ENCODE assay signal across 23 cellular contexts in the genomic region with DNA sequence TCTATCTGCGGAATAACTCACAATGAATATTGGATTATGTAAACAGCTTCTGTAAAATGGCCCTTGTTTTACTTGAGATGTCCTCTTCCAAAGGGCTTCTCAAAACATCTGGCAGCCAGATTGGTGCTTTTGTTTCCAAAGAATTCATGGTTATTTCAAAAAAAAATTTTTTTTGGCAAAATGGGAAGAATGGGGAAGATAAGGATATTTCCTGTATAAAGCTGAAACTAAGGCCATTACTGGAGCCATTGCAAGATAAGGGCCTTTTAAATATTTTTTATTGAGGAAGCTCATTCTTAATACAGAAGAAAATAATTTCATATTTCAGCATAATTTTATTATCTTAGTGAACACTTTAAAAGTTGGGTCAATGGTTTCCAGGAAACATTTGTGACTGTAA.
"Had no signal": no experiment of that assay in that cellular context is flagged by ENCODE, and none has a peak within 500 bp of the region (broad histone marks: within the 10 kb centered on the region; RNA-seq: fewer than 3 reads in every experiment).

No MANE protein-coding gene starts in this region.

- DNase-seq: activated B cell treated with CpG ODN at 0.5 μM for 24 hours; activated CD4-positive, alpha-beta T cell treated with anti-CD3 and anti-CD28 coated beads for 1 hour; activated CD4-positive, alpha-beta T cell treated with anti-CD3 and anti-CD28 coated beads, Interleukin-2, amount 10 ng/mL, durations not matched to agents 24 days and 14 days; activated CD4-positive, alpha-beta T cell treated with anti-CD3 and anti-CD28 coated beads, Interleukin-2, amount 50 U/mL, for 48 hours; activated CD8-positive, alpha-beta memory T cell treated with anti-CD3 and anti-CD28 coated beads, Interleukin-2, amount 10 ng/mL, durations not matched to agents 7 days and 5 days; activated effector memory CD4-positive, alpha-beta T cell treated with Interleukin-2 at 50 U/mL for 16 hours; activated naive CD4-positive, alpha-beta T cell treated with Interleukin-2 at 50 U/mL for 16 hours; activated naive CD8-positive, alpha-beta T cell treated with anti-CD3 and anti-CD28 coated beads, Interleukin-2, amount 50 U/mL, for 24 hours; activated T-cell treated with anti-CD3 and anti-CD28 coated beads, Interleukin-2, amount 50 U/mL, for 24 hours; amniotic stem cell; body of pancreas; MG63; NCI-H1105; NCI-H1436; NCI-H1694 treated with DMSO at 0.1 percent for 48 hours; NCI-H2029 treated with DMSO at 0.1 percent for 48 hours; NCI-H510A treated with DMSO at 0.1 percent for 48 hours; PC-9; SJCRH30; T-helper 17 cell; T1000 had no signal

- H3K4me1 ChIP-seq: ascending aorta, body of pancreas, SJCRH30 had no signal

- H2AFZ ChIP-seq: PC-9 had no signal

- H3K9me3 ChIP-seq: ascending aorta, body of pancreas, MG63, SJCRH30 had no signal

- H3K27me3 ChIP-seq: ascending aorta, body of pancreas, MG63, SJCRH30 had no signal

- ATAC-seq: activated CD8-positive, alpha-beta memory T cell treated with anti-CD3 and anti-CD28 coated beads, Interleukin-2, amount 10 ng/mL, durations not matched to agents 7 days and 5 days; activated naive CD4-positive, alpha-beta T cell treated with anti-CD3 and anti-CD28 coated beads, Interleukin-2, amount 50 U/mL, for 72 hours; activated naive CD8-positive, alpha-beta T cell treated with anti-CD3 and anti-CD28 coated beads, Interleukin-2, amount 50 U/mL, for 24 hours; body of pancreas; T-helper 17 cell had no signal

- H3K4me3 ChIP-seq: ascending aorta, body of pancreas, MG63, PC-9, SJCRH30 had no signal

- H3K4me2 ChIP-seq: PC-9 had no signal

- H3K27ac ChIP-seq: ascending aorta, body of pancreas, PC-9, SJCRH30 had no signal

- H3K36me3 ChIP-seq: ascending aorta, MG63, SJCRH30 had no signal
